ENCODE assay signal across 19 cellular contexts in the genomic region with DNA sequence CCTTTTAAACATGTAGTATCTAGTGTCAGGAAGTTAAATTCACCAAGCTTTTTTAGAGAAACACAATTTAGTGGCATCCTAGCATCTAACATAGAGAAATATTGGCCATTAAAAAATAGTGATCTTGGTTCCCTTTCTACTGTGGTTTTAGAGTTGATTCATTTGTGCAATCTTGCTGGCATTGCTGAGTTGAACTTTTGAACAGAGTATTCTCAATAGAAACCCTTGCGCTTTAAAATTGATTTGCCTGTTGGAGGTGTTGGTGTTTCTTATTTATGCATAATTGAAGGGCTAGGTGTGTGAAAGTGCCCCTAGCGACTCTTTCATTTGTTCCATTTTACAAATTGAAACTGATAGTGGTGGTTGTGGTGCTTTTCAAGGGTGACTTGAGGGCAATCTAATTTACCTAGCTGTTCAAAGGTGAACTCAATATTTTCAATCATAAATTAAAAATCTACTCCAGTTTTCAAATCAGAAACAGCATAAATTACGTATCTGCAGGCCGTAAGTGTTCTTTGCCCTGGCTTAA.
DNase-seq lines count a peak whose midpoint lies in the region; ATAC-seq and TF ChIP-seq lines count a peak whose summit lies in the region.
"Had no signal": no experiment of that assay in that cellular context is flagged by ENCODE, and none has a peak within 500 bp of the region (broad histone marks: within the 10 kb centered on the region; RNA-seq: fewer than 3 reads in every experiment).

No MANE protein-coding gene starts in this region.

- ATAC-seq in GM18909 (IDR thresholded peaks at IDR 0.05; ENCODE audit: poor library complexity, unreplicated experiment) (peak; percentile 59), GM21367 (IDR thresholded peaks at IDR 0.05; ENCODE audit: unreplicated experiment) (peak; percentile 73), HG03432 (IDR thresholded peaks at IDR 0.05; ENCODE audit: unreplicated experiment) (peak; percentile 51), GM19328 (IDR thresholded peaks at IDR 0.05; ENCODE audit: unreplicated experiment) (no peak)
- ATAC-seq: activated CD8-positive, alpha-beta memory T cell treated with anti-CD3 and anti-CD28 coated beads, Interleukin-2, amount 10 ng/mL, durations not matched to agents 7 days and 5 days; effector memory CD8-positive, alpha-beta T cell; K562; Panc1; stimulated activated naive CD8-positive, alpha-beta T cell treated with anti-CD3 and anti-CD28 coated beads, Interleukin-15, Interleukin-2, amounts not matched to agents 100 U/mL and 50 U/mL, for 24 hours; T-helper 17 cell had no signal

- peaks cover 40% of the 10 kb centered on the region for H3K4me1 Mint-ChIP-seq in mesothelial cell of epicardium
- H3K4me1 Mint-ChIP-seq: activated CD8-positive, alpha-beta memory T cell treated with anti-CD3 and anti-CD28 coated beads, Interleukin-2, amount 10 ng/mL, durations not matched to agents 7 days and 5 days; central memory CD8-positive, alpha-beta T cell; T-helper 17 cell had no signal

- no peak for TF ChIP-seq CTCF in mesothelial cell of epicardium (IDR thresholded peaks at IDR 0.05; ENCODE audit: unreplicated experiment)

- peak overlapping the region; percentile 87 for H3K27ac Mint-ChIP-seq in mesothelial cell of epicardium
- H3K27ac Mint-ChIP-seq: activated CD8-positive, alpha-beta memory T cell treated with anti-CD3 and anti-CD28 coated beads, Interleukin-2, amount 10 ng/mL, durations not matched to agents 7 days and 5 days; effector memory CD8-positive, alpha-beta T cell; T-helper 17 cell had no signal

- DNase-seq in mesothelial cell of epicardium (ENCODE audit: low spot score in 2 of 2, unreplicated experiment in 2 of 2) (no peak), middle frontal gyrus (ENCODE audit: extremely low spot score, low spot score) (no peak), NCI-H1694 (lab: John Stamatoyannopoulos, UW) (no peak)
- DNase-seq in activated naive CD4-positive, alpha-beta T cell treated with Interleukin-2 at 50 U/mL for 16 hours: no peak
- DNase-seq: activated CD4-positive, CD25-positive, alpha-beta regulatory T cell; activated CD8-positive, alpha-beta memory T cell treated with anti-CD3 and anti-CD28 coated beads, Interleukin-2, amount 10 ng/mL, durations not matched to agents 7 days and 5 days; activated T-cell treated with anti-CD3 and anti-CD28 coated beads, Interleukin-2, amount 50 U/mL, for 48 hours; effector memory CD8-positive, alpha-beta T cell; left cardiac atrium; stimulated activated naive CD8-positive, alpha-beta T cell treated with anti-CD3 and anti-CD28 coated beads, Interleukin-15, Interleukin-2, amounts not matched to agents 100 U/mL and 50 U/mL, for 24 hours; T-helper 17 cell; testis had no signal

- no peak overlapping the region for H3K4me3 Mint-ChIP-seq in mesothelial cell of epicardium
- H3K4me3 Mint-ChIP-seq: activated CD8-positive, alpha-beta memory T cell treated with anti-CD3 and anti-CD28 coated beads, Interleukin-2, amount 10 ng/mL, durations not matched to agents 7 days and 5 days; central memory CD8-positive, alpha-beta T cell; effector memory CD8-positive, alpha-beta T cell; T-helper 17 cell had no signal

- H3K36me3 Mint-ChIP-seq in mesothelial cell of epicardium: peaks cover 2% of the 10 kb centered on the region
- H3K36me3 Mint-ChIP-seq: activated CD8-positive, alpha-beta memory T cell treated with anti-CD3 and anti-CD28 coated beads, Interleukin-2, amount 10 ng/mL, durations not matched to agents 7 days and 5 days had no signal

- no peaks in the 10 kb centered on the region for H3K27me3 Mint-ChIP-seq in mesothelial cell of epicardium (ENCODE audit: low read depth)
- H3K27me3 Mint-ChIP-seq: activated CD8-positive, alpha-beta memory T cell treated with anti-CD3 and anti-CD28 coated beads, Interleukin-2, amount 10 ng/mL, durations not matched to agents 7 days and 5 days; central memory CD8-positive, alpha-beta T cell; effector memory CD8-positive, alpha-beta T cell; T-helper 17 cell had no signal

- H3K9me3 Mint-ChIP-seq in mesothelial cell of epicardium: peaks cover under 1% of the 10 kb centered on the region
